ENCODE assay signal across 30 cellular contexts in genomic region chr12:31337952-31338351, GRCh38.
"Had no signal": no experiment of that assay in that cellular context is flagged by ENCODE, and none has a peak within 500 bp of the region (broad histone marks: within the 10 kb centered on the region; RNA-seq: fewer than 3 reads in every experiment).

No MANE protein-coding gene starts in this region.

- H3K27ac ChIP-seq: coronary artery, esophagus muscularis mucosa, foreskin keratinocyte, gastroesophageal sphincter, heart left ventricle, lower lobe of right lung, ovary, psoas muscle, skin epidermis, thoracic aorta, tibial nerve, upper lobe of left lung had no signal

- H3K4me1 Mint-ChIP-seq: naive thymus-derived CD8-positive, alpha-beta T cell; stimulated activated naive B cell treated with anti-CD40 and anti-IgM and Interleukin-4, amounts not matched to agents 10 μg/mL and 1 μg/mL and 100 μg/mL, for 72 hours had no signal

- DNase-seq: dermis blood vessel endothelial cell; effector memory CD4-positive, alpha-beta T cell; foreskin keratinocyte; heart left ventricle; hippocampal formation; kidney glomerular epithelial cell; left ventricle myocardium superior; lower lobe of right lung; midbrain; naive thymus-derived CD8-positive, alpha-beta T cell; nephron progenitor cell; occipital lobe; ovary; posterior cingulate gyrus; psoas muscle; right cardiac atrium; stimulated activated CD4-positive, alpha-beta T cell treated with anti-CD3 and anti-CD28 coated beads, Interleukin-15, amount 100 ng/mL, for 24 hours; stimulated activated CD4-positive, alpha-beta T cell treated with anti-CD3 and anti-CD28 coated beads, Interleukin-2, amount 100 ng/mL, for 48 hours; stimulated activated naive B cell treated with anti-CD40 and anti-IgM and Interleukin-4, amounts not matched to agents 10 μg/mL and 1 μg/mL and 100 μg/mL, for 72 hours; upper lobe of left lung had no signal

- H3K27ac Mint-ChIP-seq: nephron progenitor cell; stimulated activated naive B cell treated with anti-CD40 and anti-IgM and Interleukin-4, amounts not matched to agents 10 μg/mL and 1 μg/mL and 100 μg/mL, for 72 hours; stimulated activated naive CD8-positive, alpha-beta T cell treated with anti-CD3 and anti-CD28 coated beads, Interleukin-15, Interleukin-2, amounts not matched to agents 100 ng/mL and 50 ng/mL, for 24 hours had no signal

- H3K4me3 Mint-ChIP-seq: naive thymus-derived CD8-positive, alpha-beta T cell; nephron progenitor cell; stimulated activated naive B cell treated with anti-CD40 and anti-IgM and Interleukin-4, amounts not matched to agents 10 μg/mL and 1 μg/mL and 100 μg/mL, for 72 hours; stimulated activated naive CD8-positive, alpha-beta T cell treated with anti-CD3 and anti-CD28 coated beads, Interleukin-15, Interleukin-2, amounts not matched to agents 100 ng/mL and 50 ng/mL, for 24 hours had no signal

- H3K4me3 ChIP-seq: coronary artery, esophagus muscularis mucosa, gastroesophageal sphincter, heart left ventricle, lower lobe of right lung, ovary, psoas muscle, skin epidermis, thoracic aorta, tibial nerve, upper lobe of left lung had no signal

- H3K27me3 Mint-ChIP-seq: naive thymus-derived CD8-positive, alpha-beta T cell; stimulated activated naive B cell treated with anti-CD40 and anti-IgM and Interleukin-4, amounts not matched to agents 10 μg/mL and 1 μg/mL and 100 μg/mL, for 72 hours; stimulated activated naive CD8-positive, alpha-beta T cell treated with anti-CD3 and anti-CD28 coated beads, Interleukin-15, Interleukin-2, amounts not matched to agents 100 ng/mL and 50 ng/mL, for 24 hours had no signal

- ATAC-seq: foreskin keratinocyte; gastroesophageal sphincter; heart left ventricle; left ventricle myocardium superior; lower lobe of right lung; naive thymus-derived CD8-positive, alpha-beta T cell; psoas muscle; right cardiac atrium; stimulated activated naive B cell treated with anti-CD40 and anti-IgM and Interleukin-4, amounts not matched to agents 10 μg/mL and 1 μg/mL and 100 μg/mL, for 72 hours had no signal

- H3K9me3 Mint-ChIP-seq: naive thymus-derived CD8-positive, alpha-beta T cell; nephron progenitor cell; stimulated activated naive B cell treated with anti-CD40 and anti-IgM and Interleukin-4, amounts not matched to agents 10 μg/mL and 1 μg/mL and 100 μg/mL, for 72 hours; stimulated activated naive CD8-positive, alpha-beta T cell treated with anti-CD3 and anti-CD28 coated beads, Interleukin-15, Interleukin-2, amounts not matched to agents 100 ng/mL and 50 ng/mL, for 24 hours had no signal

- H3K27me3 ChIP-seq: esophagus muscularis mucosa, foreskin keratinocyte, gastroesophageal sphincter, heart left ventricle, ovary, tibial nerve, upper lobe of left lung had no signal

- H3K36me3 Mint-ChIP-seq: naive thymus-derived CD8-positive, alpha-beta T cell; stimulated activated naive B cell treated with anti-CD40 and anti-IgM and Interleukin-4, amounts not matched to agents 10 μg/mL and 1 μg/mL and 100 μg/mL, for 72 hours had no signal

- H3K36me3 ChIP-seq: esophagus muscularis mucosa, gastroesophageal sphincter, heart left ventricle, lower lobe of right lung, ovary, thoracic aorta, tibial nerve, upper lobe of left lung had no signal

- FAIRE-seq: endothelial cell of umbilical vein, islet of Langerhans, urothelium cell line had no signal

- H3K9me3 ChIP-seq: esophagus muscularis mucosa, gastroesophageal sphincter, heart left ventricle, lower lobe of right lung, ovary, psoas muscle, thoracic aorta, tibial nerve, upper lobe of left lung had no signal

- H3K4me1 ChIP-seq: esophagus muscularis mucosa, foreskin keratinocyte, gastroesophageal sphincter, heart left ventricle, lower lobe of right lung, psoas muscle, tibial nerve, upper lobe of left lung had no signal
